In the genomic region with DNA sequence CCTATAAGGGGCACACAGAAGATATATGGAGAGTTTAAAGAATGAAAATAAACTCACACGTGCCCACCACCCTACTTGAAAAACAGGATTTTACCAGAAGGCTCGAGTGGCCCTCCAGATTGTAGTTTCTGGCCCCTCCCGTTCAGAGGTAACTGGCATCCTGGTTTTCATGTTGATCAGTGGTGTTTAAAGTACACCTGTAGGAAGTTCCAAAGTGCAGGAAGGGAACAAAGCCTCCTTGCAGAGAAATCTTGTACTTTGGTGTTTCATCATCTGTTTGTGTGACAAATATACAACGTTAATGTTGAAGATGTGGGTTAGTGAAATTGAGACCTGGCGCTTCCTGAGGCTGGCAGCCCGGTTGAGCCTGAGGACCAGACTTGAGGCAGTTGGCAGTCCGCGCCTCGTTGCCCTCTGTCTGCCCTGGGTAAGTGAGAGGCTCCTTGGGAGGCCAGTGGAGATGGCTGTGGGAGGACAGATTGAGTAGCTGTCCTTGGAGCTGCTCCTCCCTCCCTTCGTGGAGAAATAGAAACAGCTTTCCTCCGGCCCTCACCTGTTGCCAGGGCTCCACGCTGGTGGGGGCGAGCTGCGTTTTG, we compare ENCODE assay signal across 10 cellular contexts. TPM values are rescaled to one million over a fixed set of nuclear protein-coding genes. Genes with fewer than 3 reads are reported as not detected.
A peak's percentile ranks its signal among the peaks of the same experiment; 100 is the strongest.
DNase-seq lines count a peak whose midpoint lies in the region; ATAC-seq, FAIRE-seq and TF ChIP-seq lines count a peak whose summit lies in the region.
"Not testable (repeated sequence)": the region's sequence is repeated elsewhere in the genome, so short reads cannot be mapped to it uniquely, and the experiment has no call there.
"Had no signal": no experiment of that assay in that cellular context is flagged by ENCODE, and none has a peak within 500 bp of the region (broad histone marks: within the 10 kb centered on the region; RNA-seq: fewer than 3 reads in every experiment).

No MANE protein-coding gene starts in this region.

- 67% methylated on average over 1 of the region's 14 CpGs for WGBS in right lobe of liver (ENCODE audit: insufficient coverage, low coverage, low lambda C conversion rate, missing lambda C conversion rate)
- WGBS in psoas muscle, 3 donors: no CpG with 5 or more reads among the region's 14 CpGs

- intact Hi-C loops in right lobe of liver (cut with DNase I); psoas muscle (cut with DNase I): not testable (repeated sequence)

- peaks cover 0 to 10% (median 4%) of the 10 kb centered on the region in 4 donors for H3K4me1 ChIP-seq in right lobe of liver
- H3K4me1 ChIP-seq in psoas muscle: not testable (repeated sequence)

- FAIRE-seq in bronchial epithelial cell (lab: Jason Lieb, UNC) (peak; percentile 64), urothelium cell line (lab: Jason Lieb, UNC) (peak; percentile 13)

- not testable (repeated sequence) for H3K4me3 ChIP-seq in bronchial epithelial cell (ENCODE audit: low read depth, low read length); right lobe of liver; psoas muscle

- not testable (repeated sequence) for H3K9me3 ChIP-seq in right lobe of liver, psoas muscle

- not testable (repeated sequence) for H3K27me3 ChIP-seq in bronchial epithelial cell (ENCODE audit: control insufficient read depth, insufficient read depth, low read length); right lobe of liver; psoas muscle (ENCODE audit: insufficient read depth in 3 of 3, low read length in 2 of 3)

- ATAC-seq in left lobe of liver: peak; percentile 30
- peak; percentile 13 to 35 (median 18) for ATAC-seq in right lobe of liver
- ATAC-seq in psoas muscle: peak in 3 of 4 donors; percentile 31 to 58 (median 57)

- not testable (repeated sequence) for H3K27ac ChIP-seq in right lobe of liver, psoas muscle

- DNase-seq in bronchial epithelial cell (ENCODE audit: low read depth); left lobe of liver (ENCODE audit: low spot score); right lobe of liver; psoas muscle; urothelium cell line (ENCODE audit: low spot score): not testable (repeated sequence)

- not testable (repeated sequence) for H3K36me3 ChIP-seq in bronchial epithelial cell (ENCODE audit: control insufficient read depth, insufficient read depth, low read length); right lobe of liver; psoas muscle (ENCODE audit: insufficient read depth in 1 of 2, low read depth in 1 of 2)

- not testable (repeated sequence) for TF ChIP-seq POLR2A in right lobe of liver (IDR thresholded peaks at IDR 0.05)

- not testable (repeated sequence) for TF ChIP-seq CTCF in bronchial epithelial cell (IDR thresholded peaks at IDR 0.05; ENCODE audit: insufficient read depth, low read length, severe bottlenecking); right lobe of liver (IDR thresholded peaks at IDR 0.05); psoas muscle (IDR thresholded peaks at IDR 0.05)

RNA-seq across cellular contexts. Expression of gene PDPK1, which starts 12.6 kb away (rescaled TPM):
- 11.8 and 17.7 TPM in 2 replicates for total RNA-seq in bronchial epithelial cell
- total RNA-seq in left lobe of liver: 27.4 TPM
- 10 to 100 TPM; 20.7 to 28.3 (median 24.5) TPM for total RNA-seq in right lobe of liver
- total RNA-seq in psoas muscle: 10 to 100 TPM; 29.7 to 44.5 (median 36.6) TPM
- polyA plus RNA-seq in psoas muscle: 10 to 100 TPM; 12.9 to 32.6 (median 14.3) TPM

RNA-seq across cellular contexts. Expression of gene CEMP1, which starts 19.2 kb away (rescaled TPM):
- total RNA-seq in bronchial epithelial cell: 0.26 TPM in 1 of 2 replicates, not detected in the other
- total RNA-seq in left lobe of liver: 0.20 TPM
- total RNA-seq in right lobe of liver: under 1 TPM in 2 of 6 experiments, not detected in 4; 0.22 to 0.29 TPM
- total RNA-seq in psoas muscle: under 1 TPM in 1 of 4 donors, not detected in 3; 0.22 TPM
- polyA plus RNA-seq in psoas muscle: under 1 TPM; 0.16 to 0.32 (median 0.17) TPM
- total RNA-seq: A172, A673, Daoy, HFFc6 had no signal
- polyA plus RNA-seq: BJ had no signal

RNA-seq across cellular contexts. Expression of gene AMDHD2, which starts 30.2 kb away (rescaled TPM):
- total RNA-seq in bronchial epithelial cell: 27.7 and 35.8 TPM in 2 replicates
- 22.2 TPM for total RNA-seq in left lobe of liver
- total RNA-seq in right lobe of liver: 10 to 100 TPM; 12.3 to 24.9 (median 21.4) TPM
- 10 to 100 TPM in 1 of 4 donors, 1 to 10 TPM in 3; 5.7 to 12.4 (median 9.3) TPM for total RNA-seq in psoas muscle
- polyA plus RNA-seq in psoas muscle: 10 to 100 TPM in 2 of 3 donors, 1 to 10 TPM in 1; 5.4 to 12.6 (median 11.8) TPM

RNA-seq across cellular contexts. Expression of gene ATP6V0C, which starts 36.6 kb away (rescaled TPM):
- total RNA-seq in bronchial epithelial cell (7.9 and 13.2 TPM in 2 replicates), left lobe of liver (87.0 TPM), right lobe of liver (100 to 1,000 TPM in 1 of 6 experiments, 10 to 100 TPM in 5; 71.5 to 100 (median 79.4) TPM), psoas muscle (100 to 1,000 TPM; 116 to 193 (median 182) TPM)
- polyA plus RNA-seq in psoas muscle: 100 to 1,000 TPM; 165 to 241 (median 174) TPM
